ENCODE assay signal across 8 cellular contexts in the genomic region with DNA sequence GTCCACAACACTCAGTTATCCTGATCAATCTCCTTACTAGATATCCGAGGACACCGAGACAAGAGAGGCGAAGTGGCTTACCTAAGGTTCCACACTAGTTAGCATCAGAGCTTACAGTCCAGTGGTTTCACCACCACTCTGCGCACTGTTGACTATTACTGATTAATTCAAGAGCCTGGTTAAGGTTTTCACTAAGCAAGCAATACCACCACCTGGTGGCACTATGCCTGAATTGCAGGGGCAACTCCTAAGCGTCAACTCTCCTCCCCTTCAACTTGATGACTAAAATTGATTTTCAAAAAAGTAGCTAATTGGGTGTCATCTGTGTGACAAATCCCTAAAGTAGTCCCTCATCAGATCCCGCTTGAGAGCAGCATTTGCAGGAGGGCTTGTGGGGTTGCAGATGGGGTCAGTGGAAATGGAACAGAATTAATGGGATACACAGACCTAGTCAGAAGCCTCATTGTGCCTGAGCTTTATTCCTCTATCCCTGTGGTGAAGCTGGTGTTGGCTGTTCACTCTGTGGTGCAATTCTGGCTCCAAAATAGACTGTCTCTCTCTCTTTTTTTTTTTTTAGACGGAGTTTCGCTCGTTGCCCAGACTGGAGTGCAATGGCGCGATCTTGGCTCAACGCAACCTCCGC. TPM values are rescaled to one million over a fixed set of nuclear protein-coding genes. Genes with fewer than 3 reads are reported as not detected.
DNase-seq lines count a peak whose midpoint lies in the region; TF ChIP-seq lines count a peak whose summit lies in the region.

No MANE protein-coding gene starts in this region.

- peaks cover 36% of the 10 kb centered on the region for H3F3A ChIP-seq in PC-9 (ENCODE audit: insufficient read depth, low read depth)

- POLR2A ChIA-PET in PC-9 (lab: Charles Lee; ENCODE audit: unreplicated experiment): interaction anchor here (0.5 kb wide), 1 partner anchor 93 kb away, joined by 3 read pairs; no protein-coding TSS in a partner anchor

- H3K36me3 Mint-ChIP-seq in activated T-helper 2 cell treated with anti-CD3 and anti-CD28 coated beads, Interferon-gamma antibody, Interleukin-2, Interleukin-4, amounts not matched to agents 10 μg/mL and 5 μg/mL and 100 μg/mL, durations not matched to agents 14 hours and 24 hours and 36 hours (ENCODE audit: low read depth): no peaks in the 10 kb centered on the region
- peaks cover 4% of the 10 kb centered on the region for H3K36me3 Mint-ChIP-seq in activated T-helper 1 cell treated with anti-CD3 and anti-CD28 coated beads, Interleukin-12 subunit alpha, Interleukin-12 subunit beta, Interleukin-2, Interleukin-4 antibody, amounts not matched to agents 30 ng/mL and 10 ng/mL and 1 ng/mL, durations not matched to agents 14 hours and 24 hours and 36 hours (ENCODE audit: low read depth)

- H3K36me3 ChIP-seq in PC-9 (ENCODE audit: low read depth): peaks cover 23% of the 10 kb centered on the region
- no peaks in the 10 kb centered on the region for H3K36me3 ChIP-seq in brain microvascular endothelial cell (replicated peaks)
- H3K36me3 ChIP-seq in parathyroid adenoma (ENCODE audit: control insufficient read depth, insufficient read depth, low read length): no peaks in the 10 kb centered on the region

- no peak overlapping the region for H3K27ac ChIP-seq in PC-9
- H3K27ac ChIP-seq in brain microvascular endothelial cell: no peak overlapping the region
- H3K27ac ChIP-seq in parathyroid adenoma: no peak overlapping the region
- H3K27ac ChIP-seq in substantia nigra (ENCODE audit: low read depth, low read length, poor library complexity, severe bottlenecking): no peak overlapping the region

- no peaks in the 10 kb centered on the region for H3K27me3 ChIP-seq in PC-9 (ENCODE audit: insufficient read depth, low read depth)
- no peaks in the 10 kb centered on the region for H3K27me3 ChIP-seq in brain microvascular endothelial cell (replicated peaks)
- no peaks in the 10 kb centered on the region for H3K27me3 ChIP-seq in parathyroid adenoma (ENCODE audit: control insufficient read depth, insufficient read depth, low read length)

- H3K4me3 ChIP-seq in GM12865 (ENCODE audit: low read depth, low read length) (no peak overlapping the region), PC-9 (no peak overlapping the region), brain microvascular endothelial cell (ENCODE audit: low read depth, low read length) (no peak overlapping the region), parathyroid adenoma (ENCODE audit: low read depth, low read length) (no peak overlapping the region)

- H2AFZ ChIP-seq in PC-9: no peak overlapping the region
- no peak overlapping the region for H2AFZ ChIP-seq in parathyroid adenoma

- H3K27me3 Mint-ChIP-seq in activated T-helper 2 cell treated with anti-CD3 and anti-CD28 coated beads, Interferon-gamma antibody, Interleukin-2, Interleukin-4, amounts not matched to agents 10 μg/mL and 5 μg/mL and 100 μg/mL, durations not matched to agents 14 hours and 24 hours and 36 hours (ENCODE audit: low read depth): no peaks in the 10 kb centered on the region
- no peaks in the 10 kb centered on the region for H3K27me3 Mint-ChIP-seq in activated T-helper 1 cell treated with anti-CD3 and anti-CD28 coated beads, Interleukin-12 subunit alpha, Interleukin-12 subunit beta, Interleukin-2, Interleukin-4 antibody, amounts not matched to agents 30 ng/mL and 10 ng/mL and 1 ng/mL, durations not matched to agents 14 hours and 24 hours and 36 hours (ENCODE audit: insufficient read depth)

- H4K20me1 ChIP-seq in PC-9 (ENCODE audit: insufficient read depth): no peaks in the 10 kb centered on the region

- DNase-seq in 8988T (peak; percentile 62), GM12865 (ENCODE audit: low read depth) (peak; percentile 73), PC-9 (no peak), brain microvascular endothelial cell (peak; percentile 53), substantia nigra (lab: John Stamatoyannopoulos, UW) (no peak)
- no peak for DNase-seq in activated T-helper 2 cell treated with anti-CD3 and anti-CD28 coated beads, Interferon-gamma antibody, Interleukin-2, Interleukin-4, amounts not matched to agents 10 μg/mL and 5 μg/mL and 100 μg/mL, durations not matched to agents 14 hours and 24 hours and 36 hours (ENCODE audit: low spot score)
- no peak for DNase-seq in activated T-helper 1 cell treated with anti-CD3 and anti-CD28 coated beads, Interleukin-12 subunit alpha, Interleukin-12 subunit beta, Interleukin-2, Interleukin-4 antibody, amounts not matched to agents 30 ng/mL and 10 ng/mL and 1 ng/mL, durations not matched to agents 14 hours and 24 hours and 36 hours (ENCODE audit: low spot score)

- intact Hi-C loops in PC-9 (cut with micrococcal nuclease; ENCODE audit: unreplicated experiment): no loop called here
- intact Hi-C loops in activated T-helper 2 cell treated with anti-CD3 and anti-CD28 coated beads, Interferon-gamma antibody, Interleukin-2, Interleukin-4, amounts not matched to agents 10 μg/mL and 5 μg/mL and 100 μg/mL, durations not matched to agents 14 hours and 24 hours and 36 hours (cut with micrococcal nuclease): no loop called here
- intact Hi-C loops in activated T-helper 1 cell treated with anti-CD3 and anti-CD28 coated beads, Interleukin-12 subunit alpha, Interleukin-12 subunit beta, Interleukin-2, Interleukin-4 antibody, amounts not matched to agents 30 ng/mL and 10 ng/mL and 1 ng/mL, durations not matched to agents 14 hours and 24 hours and 36 hours (cut with micrococcal nuclease): no loop called here

- in situ Hi-C loops in brain microvascular endothelial cell (cut with HindIII; ENCODE audit: low pct_ligation_motif_present, low sequenced_read_pairs): no loop called here

- H3K9me3 ChIP-seq in PC-9 (ENCODE audit: insufficient read depth, low read depth) (peaks cover 9% of the 10 kb centered on the region; the same call in 1 of the 2 replicates), parathyroid adenoma (ENCODE audit: control insufficient read depth, low read length) (no peaks in the 10 kb centered on the region)

- no peaks in the 10 kb centered on the region for H3K4me1 Mint-ChIP-seq in activated T-helper 2 cell treated with anti-CD3 and anti-CD28 coated beads, Interferon-gamma antibody, Interleukin-2, Interleukin-4, amounts not matched to agents 10 μg/mL and 5 μg/mL and 100 μg/mL, durations not matched to agents 14 hours and 24 hours and 36 hours (ENCODE audit: low read depth)
- H3K4me1 Mint-ChIP-seq in activated T-helper 1 cell treated with anti-CD3 and anti-CD28 coated beads, Interleukin-12 subunit alpha, Interleukin-12 subunit beta, Interleukin-2, Interleukin-4 antibody, amounts not matched to agents 30 ng/mL and 10 ng/mL and 1 ng/mL, durations not matched to agents 14 hours and 24 hours and 36 hours (ENCODE audit: low read depth): peaks cover 24% of the 10 kb centered on the region

- no TSS peak for BruUV-seq in PC-9 (replicated peaks; lab: Mats Ljungman, UMichigan)

- no peaks in the 10 kb centered on the region for H3K9me2 ChIP-seq in PC-9 (ENCODE audit: insufficient read depth)

- no peak overlapping the region for H3K4me3 Mint-ChIP-seq in activated T-helper 2 cell treated with anti-CD3 and anti-CD28 coated beads, Interferon-gamma antibody, Interleukin-2, Interleukin-4, amounts not matched to agents 10 μg/mL and 5 μg/mL and 100 μg/mL, durations not matched to agents 14 hours and 24 hours and 36 hours (ENCODE audit: low read depth)
- no peak overlapping the region for H3K4me3 Mint-ChIP-seq in activated T-helper 1 cell treated with anti-CD3 and anti-CD28 coated beads, Interleukin-12 subunit alpha, Interleukin-12 subunit beta, Interleukin-2, Interleukin-4 antibody, amounts not matched to agents 30 ng/mL and 10 ng/mL and 1 ng/mL, durations not matched to agents 14 hours and 24 hours and 36 hours

- no peaks in the 10 kb centered on the region for H3K9me3 Mint-ChIP-seq in activated T-helper 2 cell treated with anti-CD3 and anti-CD28 coated beads, Interferon-gamma antibody, Interleukin-2, Interleukin-4, amounts not matched to agents 10 μg/mL and 5 μg/mL and 100 μg/mL, durations not matched to agents 14 hours and 24 hours and 36 hours
- H3K9me3 Mint-ChIP-seq in activated T-helper 1 cell treated with anti-CD3 and anti-CD28 coated beads, Interleukin-12 subunit alpha, Interleukin-12 subunit beta, Interleukin-2, Interleukin-4 antibody, amounts not matched to agents 30 ng/mL and 10 ng/mL and 1 ng/mL, durations not matched to agents 14 hours and 24 hours and 36 hours: peaks cover 3% of the 10 kb centered on the region

- no peak overlapping the region for H3K9ac ChIP-seq in parathyroid adenoma

- TF ChIP-seq CTCF in GM12865 (IDR thresholded peaks at IDR 0.05; ENCODE audit: insufficient read depth, low read depth, low read length, missing control alignments) (peak; percentile 66), PC-9 (conservative IDR thresholded peaks at IDR 0.05) (peak; percentile 72), brain microvascular endothelial cell (IDR thresholded peaks at IDR 0.05; ENCODE audit: low read depth, low read length, missing control alignments) (peak; percentile 78), parathyroid adenoma (IDR thresholded peaks at IDR 0.05) (peak; percentile 34)

- H3K4me1 ChIP-seq in PC-9 (replicated peaks; ENCODE audit: insufficient read depth) (peaks cover 36% of the 10 kb centered on the region), parathyroid adenoma (peaks cover 15% of the 10 kb centered on the region)

- H3K4me2 ChIP-seq in PC-9: no peak overlapping the region
- H3K4me2 ChIP-seq in parathyroid adenoma (ENCODE audit: low read length): no peak overlapping the region

- CTCF ChIA-PET in PC-9 (lab: Charles Lee): interaction anchor here (0.5 kb wide), 2 partner anchors 198 to 303 kb away, joined by 4 read pairs; no protein-coding TSS in a partner anchor

- H3K79me2 ChIP-seq in PC-9 (ENCODE audit: low read depth) (peaks cover 40% of the 10 kb centered on the region), parathyroid adenoma (peaks cover 11% of the 10 kb centered on the region)

- no peak overlapping the region for H3K27ac Mint-ChIP-seq in activated T-helper 2 cell treated with anti-CD3 and anti-CD28 coated beads, Interferon-gamma antibody, Interleukin-2, Interleukin-4, amounts not matched to agents 10 μg/mL and 5 μg/mL and 100 μg/mL, durations not matched to agents 14 hours and 24 hours and 36 hours
- H3K27ac Mint-ChIP-seq in activated T-helper 1 cell treated with anti-CD3 and anti-CD28 coated beads, Interleukin-12 subunit alpha, Interleukin-12 subunit beta, Interleukin-2, Interleukin-4 antibody, amounts not matched to agents 30 ng/mL and 10 ng/mL and 1 ng/mL, durations not matched to agents 14 hours and 24 hours and 36 hours: no peak overlapping the region

RNA-seq across cellular contexts. Expression of a gene that starts 9.1 kb away (rescaled TPM):
- total RNA-seq in PC-9 (2021): 24.1 and 26.3 TPM in 2 replicates
- total RNA-seq in activated T-helper 2 cell treated with anti-CD3 and anti-CD28 coated beads, Interferon-gamma antibody, Interleukin-2, Interleukin-4, amounts not matched to agents 10 μg/mL and 5 μg/mL and 100 μg/mL, durations not matched to agents 14 hours and 24 hours and 36 hours: 0.76 and 1.3 TPM in 2 replicates
- 2.2 and 2.3 TPM in 2 replicates for total RNA-seq in activated T-helper 1 cell treated with anti-CD3 and anti-CD28 coated beads, Interleukin-12 subunit alpha, Interleukin-12 subunit beta, Interleukin-2, Interleukin-4 antibody, amounts not matched to agents 30 ng/mL and 10 ng/mL and 1 ng/mL, durations not matched to agents 14 hours and 24 hours and 36 hours

RNA-seq across cellular contexts. Expression of a gene that starts 27.7 kb away (rescaled TPM):
- 12.9 and 13.4 TPM in 2 replicates for total RNA-seq in PC-9 (2021)
- 6.1 and 6.4 TPM in 2 replicates for total RNA-seq in activated T-helper 2 cell treated with anti-CD3 and anti-CD28 coated beads, Interferon-gamma antibody, Interleukin-2, Interleukin-4, amounts not matched to agents 10 μg/mL and 5 μg/mL and 100 μg/mL, durations not matched to agents 14 hours and 24 hours and 36 hours
- 5.9 and 6.7 TPM in 2 replicates for total RNA-seq in activated T-helper 1 cell treated with anti-CD3 and anti-CD28 coated beads, Interleukin-12 subunit alpha, Interleukin-12 subunit beta, Interleukin-2, Interleukin-4 antibody, amounts not matched to agents 30 ng/mL and 10 ng/mL and 1 ng/mL, durations not matched to agents 14 hours and 24 hours and 36 hours

Comparison
In these comparisons a context has a peak if more than half of its experiments do, and no peak if none do; other contexts are left out.
1. DNase-seq: peak in 8988T (single experiment), GM12865 (single experiment) and brain microvascular endothelial cell (single experiment); none in PC-9 (0 of 2), activated T-helper 2 cell treated with anti-CD3 and anti-CD28 coated beads, Interferon-gamma antibody, Interleukin-2, Interleukin-4, amounts not matched to agents 10 μg/mL and 5 μg/mL and 100 μg/mL, durations not matched to agents 14 hours and 24 hours and 36 hours (single experiment), activated T-helper 1 cell treated with anti-CD3 and anti-CD28 coated beads, Interleukin-12 subunit alpha, Interleukin-12 subunit beta, Interleukin-2, Interleukin-4 antibody, amounts not matched to agents 30 ng/mL and 10 ng/mL and 1 ng/mL, durations not matched to agents 14 hours and 24 hours and 36 hours (single experiment) and substantia nigra (0 of 49).
2. Peak in every context shown above with its lines, with median percentiles within 50 percentile points of each other: CTCF ChIP-seq.